Comparison of ENCODE assay signal across 9 cellular contexts in the genomic region with DNA sequence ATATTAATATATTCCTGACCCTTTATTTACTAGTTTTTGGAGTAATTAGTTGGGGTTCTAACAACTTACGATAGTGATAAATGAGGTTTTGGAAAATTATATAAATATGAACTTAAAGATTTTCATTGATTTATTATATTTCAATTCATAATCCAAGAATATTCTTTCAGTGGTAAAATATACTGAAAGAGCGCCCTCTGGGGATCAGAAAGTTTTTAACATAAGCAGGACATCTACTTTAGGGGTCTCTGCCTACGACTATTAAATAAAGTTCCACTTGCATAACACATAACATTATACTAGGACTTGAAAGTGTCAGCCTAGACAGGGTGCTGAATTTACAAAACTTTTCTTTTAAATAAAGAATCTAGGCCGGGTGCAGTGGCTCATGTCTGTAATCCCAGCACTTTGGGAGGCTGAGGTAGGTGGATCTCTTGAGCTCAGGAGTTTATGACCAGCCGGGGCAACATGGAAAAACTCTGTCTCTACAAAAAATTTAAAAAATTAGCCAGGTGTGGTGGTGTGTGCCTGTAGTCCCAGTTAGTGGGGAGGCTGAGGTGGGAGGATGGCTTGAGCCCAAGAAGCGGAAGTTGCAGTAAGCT. TPM values are rescaled to one million over a fixed set of nuclear protein-coding genes. Genes with fewer than 3 reads are reported as not detected.
DNase-seq lines count a peak whose midpoint lies in the region; TF ChIP-seq lines count a peak whose summit lies in the region.
"Had no signal": no experiment of that assay in that cellular context is flagged by ENCODE, and none has a peak within 500 bp of the region (broad histone marks: within the 10 kb centered on the region; RNA-seq: fewer than 3 reads in every experiment).

No MANE protein-coding gene starts in this region.

- TF ChIP-seq CTCF in GM06990 (IDR thresholded peaks at IDR 0.05; ENCODE audit: insufficient read depth, low read length, poor library complexity, severe bottlenecking) = peak; percentile 45
- peak; percentile 87 for TF ChIP-seq CTCF in chondrocyte (IDR thresholded peaks at IDR 0.05)
- TF ChIP-seq CTCF in neural crest cell (conservative IDR thresholded peaks at IDR 0.05) = peak; percentile 68

- H3K4me3 Mint-ChIP-seq in chondrocyte (ENCODE audit: unreplicated experiment) (no peak overlapping the region), neural crest cell (no peak overlapping the region)

- H3K4me1 Mint-ChIP-seq in chondrocyte (ENCODE audit: low read depth) = peaks cover 65% of the 10 kb centered on the region
- peaks cover 4% of the 10 kb centered on the region for H3K4me1 Mint-ChIP-seq in neural crest cell

- DNase-seq in GM06990 (ENCODE audit: extremely low read depth, insufficient read length) (no peak), NAMALWA (ENCODE audit: low spot score) (peak; percentile 58), chondrocyte (ENCODE audit: low spot score) (no peak), neural crest cell (ENCODE audit: low read depth, low spot score) (peak; percentile 6), SKM-1 (lab: John Stamatoyannopoulos, UW; ENCODE audit: unreplicated experiment) (no peak), NCI-H2081 (lab: John Stamatoyannopoulos, UW) (no peak), NCI-H1417 treated with DMSO at 0.1 percent for 48 hours (lab: John Stamatoyannopoulos, UW) (no peak)
- DNase-seq: NCI-H526 treated with DMSO at 0.1 percent for 48 hours, occipital lobe had no signal

- H3K27me3 Mint-ChIP-seq in chondrocyte (ENCODE audit: low read depth) (no peaks in the 10 kb centered on the region), neural crest cell (ENCODE audit: low read depth) (no peaks in the 10 kb centered on the region)

- H3K9me3 Mint-ChIP-seq in chondrocyte (ENCODE audit: low read depth) (no peaks in the 10 kb centered on the region), neural crest cell (no peaks in the 10 kb centered on the region)

- peaks cover 17% of the 10 kb centered on the region for H3K36me3 ChIP-seq in GM06990 (ENCODE audit: control insufficient read depth, insufficient read depth, low read length)

- H3K4me3 ChIP-seq in GM06990 (replicated peaks; ENCODE audit: low read depth, low read length) = no peak overlapping the region

- no peaks in the 10 kb centered on the region for H3K27me3 ChIP-seq in GM06990 (replicated peaks; ENCODE audit: control insufficient read depth, insufficient read depth, low read length)

- H3K27ac Mint-ChIP-seq in chondrocyte (ENCODE audit: unreplicated experiment) (peak overlapping the region; percentile 57), neural crest cell (ENCODE audit: unreplicated experiment) (no peak overlapping the region)

- H3K36me3 Mint-ChIP-seq in chondrocyte (ENCODE audit: low read depth) (peaks cover 9% of the 10 kb centered on the region), neural crest cell (ENCODE audit: low read depth) (peaks cover 6% of the 10 kb centered on the region)

RNA-seq across cellular contexts. Expression of a gene that starts 15.6 kb away (rescaled TPM):
- 22.3 to 32.2 TPM (median 23.2 TPM) in 3 replicates for total RNA-seq in chondrocyte
- 72.8 and 76.8 TPM in 2 replicates for total RNA-seq in neural crest cell

RNA-seq across cellular contexts. Expression of a gene that starts 44.2 kb away (rescaled TPM):
- total RNA-seq in chondrocyte (241 to 277 TPM (median 276 TPM) in 3 replicates), neural crest cell (114 and 117 TPM in 2 replicates)

RNA-seq across cellular contexts. Expression of a gene that starts 49.6 kb away (rescaled TPM):
- total RNA-seq in chondrocyte (2.7 to 3.4 TPM in 2 of 3 replicates, not detected in the other), neural crest cell (not detected in 2 replicates)

Comparison
In these comparisons a context has a peak if more than half of its experiments do, and no peak if none do; other contexts are left out.
1. DNase-seq: peak in NAMALWA (single experiment) and neural crest cell (single experiment); none in GM06990 (single experiment), chondrocyte (single experiment), SKM-1 (single experiment), NCI-H2081 (0 of 2) and NCI-H1417 treated with DMSO at 0.1 percent for 48 hours (single experiment).
2. Peak in every context shown above with its lines, with median percentiles within 50 percentile points of each other: CTCF ChIP-seq.